In the genomic region with DNA sequence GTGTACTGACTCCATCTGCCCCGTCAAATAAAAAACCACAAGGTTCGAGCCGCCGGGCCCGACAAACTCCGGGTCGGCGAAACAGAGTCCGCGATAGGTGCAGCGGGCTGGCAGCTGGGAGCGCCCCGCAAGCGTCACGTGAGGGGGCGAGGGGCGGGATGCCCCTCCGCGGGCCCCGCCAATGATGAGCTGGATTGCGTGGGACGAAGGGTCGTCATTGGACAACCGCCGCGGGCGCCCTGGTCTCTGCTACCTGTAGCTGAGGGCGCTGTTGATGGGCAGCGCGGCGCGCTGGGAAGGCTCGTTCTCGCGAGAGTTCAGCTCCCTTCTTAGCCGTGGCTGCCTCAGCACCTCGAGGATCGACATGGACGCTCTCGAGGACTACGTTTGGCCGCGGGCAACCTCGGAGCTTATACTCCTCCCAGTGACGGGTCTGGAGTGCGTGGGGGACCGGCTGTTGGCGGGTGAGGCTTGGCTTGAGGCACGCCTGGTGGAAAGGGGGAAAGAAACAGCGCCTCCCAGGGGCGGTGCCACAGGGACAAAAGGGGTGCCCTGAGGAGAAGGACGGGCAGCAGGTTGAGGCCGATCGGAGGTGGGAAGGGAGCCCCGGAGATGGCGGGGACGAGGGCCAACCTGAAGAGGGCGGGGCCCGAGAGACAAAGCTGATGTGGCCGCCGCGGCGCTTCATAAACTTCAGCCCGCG, we compare ENCODE assay signal across 8 cellular contexts. TPM values are rescaled to one million over a fixed set of nuclear protein-coding genes. Genes with fewer than 3 reads are reported as not detected.
DNase-seq lines count a peak whose midpoint lies in the region; TF ChIP-seq lines count a peak whose summit lies in the region.

A gene with protein sequence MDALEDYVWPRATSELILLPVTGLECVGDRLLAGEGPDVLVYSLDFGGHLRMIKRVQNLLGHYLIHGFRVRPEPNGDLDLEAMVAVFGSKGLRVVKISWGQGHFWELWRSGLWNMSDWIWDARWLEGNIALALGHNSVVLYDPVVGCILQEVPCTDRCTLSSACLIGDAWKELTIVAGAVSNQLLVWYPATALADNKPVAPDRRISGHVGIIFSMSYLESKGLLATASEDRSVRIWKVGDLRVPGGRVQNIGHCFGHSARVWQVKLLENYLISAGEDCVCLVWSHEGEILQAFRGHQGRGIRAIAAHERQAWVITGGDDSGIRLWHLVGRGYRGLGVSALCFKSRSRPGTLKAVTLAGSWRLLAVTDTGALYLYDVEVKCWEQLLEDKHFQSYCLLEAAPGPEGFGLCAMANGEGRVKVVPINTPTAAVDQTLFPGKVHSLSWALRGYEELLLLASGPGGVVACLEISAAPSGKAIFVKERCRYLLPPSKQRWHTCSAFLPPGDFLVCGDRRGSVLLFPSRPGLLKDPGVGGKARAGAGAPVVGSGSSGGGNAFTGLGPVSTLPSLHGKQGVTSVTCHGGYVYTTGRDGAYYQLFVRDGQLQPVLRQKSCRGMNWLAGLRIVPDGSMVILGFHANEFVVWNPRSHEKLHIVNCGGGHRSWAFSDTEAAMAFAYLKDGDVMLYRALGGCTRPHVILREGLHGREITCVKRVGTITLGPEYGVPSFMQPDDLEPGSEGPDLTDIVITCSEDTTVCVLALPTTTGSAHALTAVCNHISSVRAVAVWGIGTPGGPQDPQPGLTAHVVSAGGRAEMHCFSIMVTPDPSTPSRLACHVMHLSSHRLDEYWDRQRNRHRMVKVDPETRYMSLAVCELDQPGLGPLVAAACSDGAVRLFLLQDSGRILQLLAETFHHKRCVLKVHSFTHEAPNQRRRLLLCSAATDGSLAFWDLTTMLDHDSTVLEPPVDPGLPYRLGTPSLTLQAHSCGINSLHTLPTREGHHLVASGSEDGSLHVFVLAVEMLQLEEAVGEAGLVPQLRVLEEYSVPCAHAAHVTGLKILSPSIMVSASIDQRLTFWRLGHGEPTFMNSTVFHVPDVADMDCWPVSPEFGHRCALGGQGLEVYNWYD (plus strand): TSS at position 324 of the 703 bp plus-strand sequence. CDS start 41 bp downstream, at position 365.

- H2AFZ ChIP-seq in Loucy (ENCODE audit: low read length), result peak within 1 kb of the TSS; percentile 80

- TF ChIP-seq CTCF in Loucy (conservative IDR thresholded peaks at IDR 0.05; ENCODE audit: low read length) (peak; percentile 56), fibroblast of the aortic adventitia (IDR thresholded peaks at IDR 0.05; ENCODE audit: insufficient read depth, low read length) (peak; percentile 39), nephron (IDR thresholded peaks at IDR 0.05; ENCODE audit: unreplicated experiment in 3 of 3) (peak; percentile 19 to 44 (median 27))

- H3K4me3 Mint-ChIP-seq in nephron, result peak within 1 kb of the TSS; percentile 99 to 100 (median 100)
- peak within 1 kb of the TSS; percentile 94 for H3K4me3 Mint-ChIP-seq in stimulated activated naive CD8-positive, alpha-beta T cell treated with anti-CD3 and anti-CD28 coated beads, Interleukin-15, Interleukin-2, amounts not matched to agents 100 ng/mL and 50 ng/mL, for 24 hours

- H3K4me3 ChIP-seq in H7 (ENCODE audit: insufficient read depth, low read depth, low read length) (peak within 1 kb of the TSS; percentile 92), Loucy (ENCODE audit: low read length, poor library complexity, severe bottlenecking) (peak within 1 kb of the TSS; percentile 86), fibroblast of the aortic adventitia (ENCODE audit: low read depth, low read length) (peak within 1 kb of the TSS; percentile 90)

- H3K9me3 Mint-ChIP-seq in nephron, result no peaks in the 10 kb centered on the region
- H3K9me3 Mint-ChIP-seq in stimulated activated naive CD8-positive, alpha-beta T cell treated with anti-CD3 and anti-CD28 coated beads, Interleukin-15, Interleukin-2, amounts not matched to agents 100 ng/mL and 50 ng/mL, for 24 hours, result no peaks in the 10 kb centered on the region

- DNase-seq in G401 (ENCODE audit: low spot score) (peak; percentile 98), H7 (peak; percentile 100), fibroblast of the aortic adventitia (ENCODE audit: low read depth) (peak; percentile 98)
- peak; percentile 95 for DNase-seq in activated effector memory CD4-positive, alpha-beta T cell treated with Interleukin-2 at 50 U/mL for 16 hours

- H3K9ac ChIP-seq in Loucy (ENCODE audit: low read depth, low read length, poor library complexity, severe bottlenecking), result peak within 1 kb of the TSS; percentile 100

- no peaks in the 10 kb centered on the region for H3K27me3 Mint-ChIP-seq in nephron (ENCODE audit: low read depth)
- no peaks in the 10 kb centered on the region for H3K27me3 Mint-ChIP-seq in stimulated activated naive CD8-positive, alpha-beta T cell treated with anti-CD3 and anti-CD28 coated beads, Interleukin-15, Interleukin-2, amounts not matched to agents 100 ng/mL and 50 ng/mL, for 24 hours

- H3K36me3 Mint-ChIP-seq in nephron (ENCODE audit: low read depth), result peaks cover 15% of the 10 kb centered on the region
- H3K36me3 Mint-ChIP-seq in stimulated activated naive CD8-positive, alpha-beta T cell treated with anti-CD3 and anti-CD28 coated beads, Interleukin-15, Interleukin-2, amounts not matched to agents 100 ng/mL and 50 ng/mL, for 24 hours (ENCODE audit: low read depth), result peaks cover 19% of the 10 kb centered on the region

- H4K20me1 ChIP-seq in Loucy (ENCODE audit: insufficient read depth, low read length, poor library complexity, severe bottlenecking), result peaks cover 33% of the 10 kb centered on the region

- peaks cover 14% of the 10 kb centered on the region for H3K4me1 ChIP-seq in Loucy (ENCODE audit: insufficient read depth, low read length, poor library complexity, severe bottlenecking)

- H3K4me1 Mint-ChIP-seq in nephron, result peaks cover 27% of the 10 kb centered on the region
- peaks cover 25% of the 10 kb centered on the region for H3K4me1 Mint-ChIP-seq in stimulated activated naive CD8-positive, alpha-beta T cell treated with anti-CD3 and anti-CD28 coated beads, Interleukin-15, Interleukin-2, amounts not matched to agents 100 ng/mL and 50 ng/mL, for 24 hours (ENCODE audit: low read depth)

- no peaks in the 10 kb centered on the region for H3K9me2 ChIP-seq in Loucy (replicated peaks; ENCODE audit: low read depth, low read length)

- in situ Hi-C loops in G401 (cut with HindIII; ENCODE audit: low sequenced_read_pairs), result no loop called here

- peaks cover 10% of the 10 kb centered on the region for H3K36me3 ChIP-seq in H7 (replicated peaks; ENCODE audit: control insufficient read depth, insufficient read depth, low read length)
- H3K36me3 ChIP-seq in Loucy (ENCODE audit: insufficient read depth, low read length), result peaks cover 9% of the 10 kb centered on the region; the same call in 1 of the 2 replicates

- H3K27ac Mint-ChIP-seq in nephron, result peak within 1 kb of the TSS; percentile 99 to 100 (median 100)
- H3K27ac Mint-ChIP-seq in stimulated activated naive CD8-positive, alpha-beta T cell treated with anti-CD3 and anti-CD28 coated beads, Interleukin-15, Interleukin-2, amounts not matched to agents 100 ng/mL and 50 ng/mL, for 24 hours, result peak within 1 kb of the TSS; percentile 97

- peak within 1 kb of the TSS; percentile 99 for H3K4me2 ChIP-seq in Loucy (ENCODE audit: low read depth, low read length, poor library complexity, severe bottlenecking)

- peaks cover 57% of the 10 kb centered on the region for H3K79me2 ChIP-seq in Loucy (ENCODE audit: insufficient read depth, low read length)

- H3K27me3 ChIP-seq in H7 (ENCODE audit: control insufficient read depth, insufficient read depth, low read length) (no peaks in the 10 kb centered on the region; the same call in 1 of the 2 replicates), Loucy (ENCODE audit: insufficient read depth, low read length, poor library complexity, severe bottlenecking) (no peaks in the 10 kb centered on the region)

- H3F3A ChIP-seq in Loucy (ENCODE audit: low read depth), result no peaks in the 10 kb centered on the region

- H3K9me3 ChIP-seq in Loucy (ENCODE audit: insufficient read depth, low read depth, low read length), result no peaks in the 10 kb centered on the region

- TF ChIP-seq POLR2A in Raji (IDR thresholded peaks at IDR 0.05; ENCODE audit: insufficient read depth, low read depth, low read length), result peak; percentile 85

RNA-seq across cellular contexts. Expression of the gene that starts here (rescaled TPM):
- total RNA-seq in G401 (2014; rRNA removed; shearing (Covaris generic)), result 154 and 164 TPM in 2 replicates
- 141 and 151 TPM in 2 replicates for total RNA-seq in H7 (2014; rRNA removed; shearing (Covaris generic))
- 65.4 and 99.8 TPM in 2 replicates for total RNA-seq in fibroblast of the aortic adventitia (ENCODE audit: low replicate concordance)

Comparison
In these comparisons a context has a peak if more than half of its experiments do, and no peak if none do; other contexts are left out.
1. Peak in every context shown above with its lines: DNase-seq and H3K4me3 ChIP-seq.